In genomic region chr20:20003088-20003954, GRCh38 we compare ENCODE assay signal across 8 cellular contexts. TPM values are rescaled to one million over a fixed set of nuclear protein-coding genes. Genes with fewer than 3 reads are reported as not detected.
DNase-seq lines count a peak whose midpoint lies in the region; ATAC-seq and TF ChIP-seq lines count a peak whose summit lies in the region.

No MANE protein-coding gene starts in this region.

- ATAC-seq in mucosa of descending colon (peak; percentile 33), upper lobe of right lung (peak; percentile 69), GM19324 (IDR thresholded peaks at IDR 0.05; ENCODE audit: low FRiP score, unreplicated experiment) (no peak)

- DNase-seq in CD1c-positive myeloid dendritic cell (ENCODE audit: extremely low spot score), result peak; percentile 96
- DNase-seq in KBM-7, result peak; percentile 38
- peak; percentile 9 for DNase-seq in central memory CD4-positive, alpha-beta T cell
- peak in 1 of 3 donors; percentile 44 for DNase-seq in mucosa of descending colon
- no peak for DNase-seq in upper lobe of right lung
- no peak for DNase-seq in SHP77 treated with DMSO at 0.1 percent for 48 hours (lab: John Stamatoyannopoulos, UW)
- no peak for DNase-seq in NCI-H748 (lab: John Stamatoyannopoulos, UW; ENCODE audit: unreplicated experiment)

- H3K36me3 ChIP-seq in mucosa of descending colon (ENCODE audit: low read depth), result peaks cover 4% of the 10 kb centered on the region
- peaks cover 47% of the 10 kb centered on the region for H3K36me3 ChIP-seq in upper lobe of right lung

- intact Hi-C loops in mucosa of descending colon (cut with DNase I, micrococcal nuclease) (no loop called here), upper lobe of right lung (cut with DNase I) (no loop called here)

- in situ Hi-C loops in KBM-7 (cut with MboI; ENCODE audit: low pct_unique_long_range_greater_than_20kb, low sequenced_read_pairs), result no loop called here

- no peak overlapping the region for H3K4me3 ChIP-seq in mucosa of descending colon
- H3K4me3 ChIP-seq in upper lobe of right lung, result peak overlapping the region; percentile 5

- H3K27ac ChIP-seq in upper lobe of right lung, result peak overlapping the region; percentile 72

- no peaks in the 10 kb centered on the region for H3K9me3 ChIP-seq in mucosa of descending colon
- H3K9me3 ChIP-seq in upper lobe of right lung, result no peaks in the 10 kb centered on the region

- H3K4me1 ChIP-seq in mucosa of descending colon (ENCODE audit: low read depth) (peaks cover 5% of the 10 kb centered on the region), upper lobe of right lung (peaks cover 27% of the 10 kb centered on the region)

- H3K27me3 ChIP-seq in upper lobe of right lung, result no peaks in the 10 kb centered on the region

- TF ChIP-seq CTCF in mucosa of descending colon (IDR thresholded peaks at IDR 0.05) (no peak), upper lobe of right lung (IDR thresholded peaks at IDR 0.05) (no peak)

RNA-seq across cellular contexts. Expression of gene NAA20, which starts 13.8 kb away (rescaled TPM):
- 10 to 100 TPM; 38.7 to 46.6 (median 42.3) TPM for total RNA-seq in mucosa of descending colon
- 63.1 TPM for total RNA-seq in upper lobe of right lung

RNA-seq across cellular contexts. Expression of gene CRNKL1, which starts 48.9 kb away (rescaled TPM):
- total RNA-seq in mucosa of descending colon, result 10 to 100 TPM; 18.2 to 25.1 (median 21.7) TPM
- 20.2 TPM for total RNA-seq in upper lobe of right lung

RNA-seq across cellular contexts. Expression of gene CFAP61, which starts 49.0 kb away (rescaled TPM):
- total RNA-seq in mucosa of descending colon, result under 1 TPM in 2 of 3 donors, not detected in 1; 0.35 to 0.79 TPM
- total RNA-seq in upper lobe of right lung, result not detected

Comparison
In these comparisons a context has a peak if more than half of its experiments do, and no peak if none do; other contexts are left out.
1. DNase-seq: peak in CD1c-positive myeloid dendritic cell (single experiment), KBM-7 (single experiment) and central memory CD4-positive, alpha-beta T cell (single experiment); none in upper lobe of right lung (single experiment), SHP77 treated with DMSO at 0.1 percent for 48 hours (single experiment) and NCI-H748 (single experiment).